ENCODE assay signal across 9 cellular contexts in genomic region chr7:103445228-103446020, GRCh38. TPM values are rescaled to one million over a fixed set of nuclear protein-coding genes. Genes with fewer than 3 reads are reported as not detected.
DNase-seq lines count a peak whose midpoint lies in the region; ATAC-seq and TF ChIP-seq lines count a peak whose summit lies in the region.
"Had no signal": no experiment of that assay in that cellular context is flagged by ENCODE, and none has a peak within 500 bp of the region (broad histone marks: within the 10 kb centered on the region; RNA-seq: fewer than 3 reads in every experiment).

No MANE protein-coding gene starts in this region.

- no peaks in the 10 kb centered on the region for H3K36me3 ChIP-seq in CD4-positive, CD25-positive, alpha-beta regulatory T cell (ENCODE audit: control insufficient read depth, insufficient read depth, low read length)
- H3K36me3 ChIP-seq in HCT116 (ENCODE audit: control insufficient read depth in 1 of 2, insufficient read depth in 2 of 2, low read length in 2 of 2), result no peaks in the 10 kb centered on the region
- no peaks in the 10 kb centered on the region for H3K36me3 ChIP-seq in thoracic aorta

- intact Hi-C loops in HCT116 (cut with micrococcal nuclease), result loop anchor here (2.0 kb wide), 1 partner anchor 711 kb away; no protein-coding TSS in a partner anchor

- H3K36me3 Mint-ChIP-seq in CD4-positive, CD25-positive, alpha-beta regulatory T cell, result no peaks in the 10 kb centered on the region
- no peaks in the 10 kb centered on the region for H3K36me3 Mint-ChIP-seq in activated naive CD8-positive, alpha-beta T cell treated with anti-CD3 and anti-CD28 coated beads for 36 hours

- no peak for DNase-seq in CD4-positive, CD25-positive, alpha-beta regulatory T cell
- DNase-seq in HCT116 (ENCODE audit: low read depth, low spot score) (no peak), kidney tubule cell (ENCODE audit: low spot score) (peak; percentile 13), thoracic aorta (ENCODE audit: low spot score) (no peak), NCI-H146 treated with DMSO at 0.1 percent for 48 hours (lab: John Stamatoyannopoulos, UW; ENCODE audit: unreplicated experiment) (no peak)
- DNase-seq in activated naive CD8-positive, alpha-beta T cell treated with anti-CD3 and anti-CD28 coated beads for 36 hours, result peak; percentile 3
- no peak for DNase-seq in central memory CD4-positive, alpha-beta T cell

- no peak overlapping the region for H3K9ac ChIP-seq in HCT116 (ENCODE audit: low read length)

- peaks cover 66% of the 10 kb centered on the region for H3K27me3 Mint-ChIP-seq in CD4-positive, CD25-positive, alpha-beta regulatory T cell
- H3K27me3 Mint-ChIP-seq in activated naive CD8-positive, alpha-beta T cell treated with anti-CD3 and anti-CD28 coated beads for 36 hours, result peaks cover 69% of the 10 kb centered on the region

- RAD21 ChIA-PET in HCT116 (lab: Charles Lee; ENCODE audit: low non-redundant PET in 1 of 2, low total read pairs in 2 of 2, uncharacterized antibody in 2 of 2, unreplicated experiment in 2 of 2), result no interaction called here

- no peak overlapping the region for H3K27ac Mint-ChIP-seq in CD4-positive, CD25-positive, alpha-beta regulatory T cell
- H3K27ac Mint-ChIP-seq in activated naive CD8-positive, alpha-beta T cell treated with anti-CD3 and anti-CD28 coated beads for 36 hours, result no peak overlapping the region

- BruUV-seq in HCT116 (replicated peaks; lab: Mats Ljungman, UMichigan), result no TSS peak

- peak overlapping the region; percentile 22 for H2AFZ ChIP-seq in HCT116 (ENCODE audit: low read depth, low read length, poor library complexity, severe bottlenecking)

- H3K27me3 ChIP-seq in CD4-positive, CD25-positive, alpha-beta regulatory T cell (ENCODE audit: control insufficient read depth, insufficient read depth, low read length), result peaks cover 42% of the 10 kb centered on the region
- H3K27me3 ChIP-seq in HCT116 (ENCODE audit: insufficient read depth, low read length), result peaks cover 39% of the 10 kb centered on the region
- H3K27me3 ChIP-seq in thoracic aorta (replicated peaks; ENCODE audit: insufficient read depth), result no peaks in the 10 kb centered on the region

- peak overlapping the region; percentile 24 to 70 (median 48) for H3K4me3 Mint-ChIP-seq in CD4-positive, CD25-positive, alpha-beta regulatory T cell
- H3K4me3 Mint-ChIP-seq in activated naive CD8-positive, alpha-beta T cell treated with anti-CD3 and anti-CD28 coated beads for 36 hours, result peak overlapping the region; percentile 75

- H4K20me1 ChIP-seq in HCT116 (ENCODE audit: insufficient read depth), result no peaks in the 10 kb centered on the region

- peak overlapping the region; percentile 64 for H3K4me2 ChIP-seq in HCT116 (ENCODE audit: low read length)

- no peak for TF ChIP-seq POLR2A in HCT116 (IDR thresholded peaks at IDR 0.05; ENCODE audit: borderline replicate concordance, extremely low read depth, insufficient read depth, insufficient read length)

- CTCF ChIA-PET in HCT116 (lab: Charles Lee), result no interaction called here

- TF ChIP-seq CTCF in HCT116 (IDR thresholded peaks at IDR 0.05 in 2 of 3, conservative IDR thresholded peaks at IDR 0.05 in 1 of 3; ENCODE audit: borderline replicate concordance in 1 of 3, insufficient read depth in 1 of 3, low read depth in 2 of 3, low read length in 2 of 3) (no peak), thoracic aorta (IDR thresholded peaks at IDR 0.05) (no peak)

- no peaks in the 10 kb centered on the region for H3K79me2 ChIP-seq in HCT116 (ENCODE audit: insufficient read depth, low read length)

- H3K9me3 Mint-ChIP-seq in CD4-positive, CD25-positive, alpha-beta regulatory T cell, result peaks cover 0 to 7% (median under 1%) of the 10 kb centered on the region in 7 donors
- H3K9me3 Mint-ChIP-seq in activated naive CD8-positive, alpha-beta T cell treated with anti-CD3 and anti-CD28 coated beads for 36 hours, result no peaks in the 10 kb centered on the region

- H3K4me3 ChIP-seq in CD4-positive, CD25-positive, alpha-beta regulatory T cell (ENCODE audit: low read depth, low read length), result no peak overlapping the region
- H3K4me3 ChIP-seq in HCT116 (replicated peaks in 1 of 2; ENCODE audit: low read depth in 1 of 2, low read length in 2 of 2), result 0 out of 4 replicates have a peak overlapping the region, but pooled peaks of 1 of the 2 experiments have one; percentile 7
- H3K4me3 ChIP-seq in thoracic aorta, result peak overlapping the region; percentile 67

- no peaks in the 10 kb centered on the region for H3K9me2 ChIP-seq in HCT116 (ENCODE audit: insufficient read depth)

- no peak overlapping the region for H3K27ac ChIP-seq in CD4-positive, CD25-positive, alpha-beta regulatory T cell (ENCODE audit: insufficient read depth, low read length, poor library complexity, severe bottlenecking)
- H3K27ac ChIP-seq in HCT116 (ENCODE audit: low read depth, low read length), result no peak overlapping the region
- no peak overlapping the region for H3K27ac ChIP-seq in thoracic aorta
- H3K27ac ChIP-seq: epithelial cell of prostate had no signal

- H3K9me3 ChIP-seq in CD4-positive, CD25-positive, alpha-beta regulatory T cell (ENCODE audit: control insufficient read depth in 2 of 2, low read length in 2 of 2), result no peaks in the 10 kb centered on the region
- H3K9me3 ChIP-seq in HCT116 (ENCODE audit: control insufficient read depth in 1 of 2, insufficient read depth in 1 of 2, low read depth in 1 of 2, low read length in 2 of 2) (no peaks in the 10 kb centered on the region), thoracic aorta (no peaks in the 10 kb centered on the region)

- ATAC-seq in CD4-positive, CD25-positive, alpha-beta regulatory T cell (ENCODE audit: low read depth in 2 of 2), result no peak
- ATAC-seq in HCT116, result no peak
- no peak for ATAC-seq in thoracic aorta (ENCODE audit: insufficient number of reproducible peaks, low FRiP score, low read depth)
- no peak for ATAC-seq in GM21737 (IDR thresholded peaks at IDR 0.05; ENCODE audit: unreplicated experiment)

- H3K4me1 ChIP-seq in CD4-positive, CD25-positive, alpha-beta regulatory T cell (ENCODE audit: control insufficient read depth, insufficient read depth, low read length, poor library complexity, severe bottlenecking), result peaks cover 17% of the 10 kb centered on the region
- H3K4me1 ChIP-seq in HCT116 (ENCODE audit: control insufficient read depth in 1 of 2, insufficient read depth in 2 of 2, low read length in 2 of 2), result peaks cover 0 to 14% of the 10 kb centered on the region in 2 experiments; a peak in 3 of 4 replicates
- H3K4me1 ChIP-seq in thoracic aorta (ENCODE audit: control insufficient read depth in 1 of 2, low read depth in 2 of 2), result peaks cover 8 to 10% of the 10 kb centered on the region in 2 donors

- POLR2A ChIA-PET in HCT116 (lab: Charles Lee), result no interaction called here

- TF ChIP-seq RAD21 in HCT116 (IDR thresholded peaks at IDR 0.05; ENCODE audit: low read depth), result no peak

- H3K4me1 Mint-ChIP-seq in CD4-positive, CD25-positive, alpha-beta regulatory T cell, result peaks cover 0 to 28% (median 6%) of the 10 kb centered on the region in 4 donors
- peaks cover 11% of the 10 kb centered on the region for H3K4me1 Mint-ChIP-seq in activated naive CD8-positive, alpha-beta T cell treated with anti-CD3 and anti-CD28 coated beads for 36 hours

TF ChIP-seq in HCT116, 20 proteins besides CTCF, POLR2A, EP300 and RAD21:
- TF ChIP-seq ZNF274 (IDR thresholded peaks at IDR 0.05; ENCODE audit: low read depth, low read length) (no peak), ZBTB33 (IDR thresholded peaks at IDR 0.05; ENCODE audit: extremely low read depth, insufficient replicate concordance, low read length) (no peak), EGR1 (IDR thresholded peaks at IDR 0.05; ENCODE audit: low read depth) (no peak), POLR2AphosphoS5 (IDR thresholded peaks at IDR 0.05; ENCODE audit: low read depth, low read length) (no peak)

RNA-seq across cellular contexts. Expression of gene SLC26A5, which starts 0.6 kb away (rescaled TPM):
- total RNA-seq in CD4-positive, CD25-positive, alpha-beta regulatory T cell, result not detected
- under 1 TPM in 1 of 4 donors, not detected in 3; 0.44 TPM for polyA plus RNA-seq in CD4-positive, CD25-positive, alpha-beta regulatory T cell
- total RNA-seq in HCT116 (2021; ENCODE audit: unreplicated experiment) (0.15 TPM), thoracic aorta (not detected)
- polyA plus RNA-seq in HCT116 (2012), result 0.03 TPM in 1 of 2 replicates, not detected in the other
- total RNA-seq in activated naive CD8-positive, alpha-beta T cell treated with anti-CD3 and anti-CD28 coated beads for 36 hours, result not detected

Comparison
In these comparisons a context has a peak if more than half of its experiments do, and no peak if none do; other contexts are left out.
1. DNase-seq: peak in activated naive CD8-positive, alpha-beta T cell treated with anti-CD3 and anti-CD28 coated beads for 36 hours (single experiment) and kidney tubule cell (single experiment); none in CD4-positive, CD25-positive, alpha-beta regulatory T cell (0 of 3), HCT116 (single experiment), thoracic aorta (single experiment), central memory CD4-positive, alpha-beta T cell (single experiment) and NCI-H146 treated with DMSO at 0.1 percent for 48 hours (single experiment).